ENCODE assay signal across 1 cellular context in genomic region chr20:37526238-37526838, GRCh38.
TF ChIP-seq lines count a peak whose summit lies in the region.

No MANE protein-coding gene starts in this region.

TF ChIP-seq in K562, 482 proteins besides CTCF, POLR2A, EP300 and RAD21 (continued from another document and continues in another):
- TF ChIP-seq TSHZ1 (CRISPR knock-in tag; IDR thresholded peaks at IDR 0.05) (no peak), REST (CRISPR knock-in tag; IDR thresholded peaks at IDR 0.05; ENCODE audit: low read depth) (no peak), FOXK1 (CRISPR knock-in tag; IDR thresholded peaks at IDR 0.05; ENCODE audit: borderline replicate concordance) (no peak), MTA2 (IDR thresholded peaks at IDR 0.05; ENCODE audit: low read depth) (peak; percentile 83), TARDBP (IDR thresholded peaks at IDR 0.05) (no peak), SNRNP70 (optimal IDR thresholded peaks at IDR 0.05; ENCODE audit: low read depth, low read length) (no peak), ARHGAP35 (IDR thresholded peaks at IDR 0.05; ENCODE audit: partially characterized antibody) (no peak), RBM25 (IDR thresholded peaks at IDR 0.05; ENCODE audit: low read depth, low read length, severe bottlenecking) (no peak), DACH1 (IDR thresholded peaks at IDR 0.05; ENCODE audit: partially characterized antibody) (no peak), HMG20B (CRISPR knock-in tag; IDR thresholded peaks at IDR 0.05) (no peak), USF2 (CRISPR knock-in tag; IDR thresholded peaks at IDR 0.05) (no peak), MTF1 (CRISPR knock-in tag; IDR thresholded peaks at IDR 0.05; ENCODE audit: borderline replicate concordance) (no peak), FOXA3 (CRISPR knock-in tag; conservative IDR thresholded peaks at IDR 0.05 in 1 of 2, IDR thresholded peaks at IDR 0.05 in 1 of 2) (peak in 1 of 2 experiments; percentile 86; a peak in 2 of 4 replicates), CXXC5 (CRISPR knock-in tag; IDR thresholded peaks at IDR 0.05) (peak; percentile 40), ETV6 (IDR thresholded peaks at IDR 0.05; ENCODE audit: borderline replicate concordance in 1 of 2, low read depth in 2 of 2, low read length in 1 of 2) (no peak), ETV6 (CRISPR knock-in tag; IDR thresholded peaks at IDR 0.05; ENCODE audit: borderline replicate concordance) (no peak), TCF15 (CRISPR knock-in tag; IDR thresholded peaks at IDR 0.05) (no peak), KLF10 (CRISPR knock-in tag; IDR thresholded peaks at IDR 0.05) (no peak), FUS (optimal IDR thresholded peaks at IDR 0.05; ENCODE audit: low read depth, low read length) (no peak), PRPF4 (IDR thresholded peaks at IDR 0.05; ENCODE audit: insufficient read depth, low read depth, low read length, poor library complexity, severe bottlenecking) (no peak), ZZZ3 (IDR thresholded peaks at IDR 0.05) (no peak), ZKSCAN1 (IDR thresholded peaks at IDR 0.05; ENCODE audit: low read depth, low read length) (no peak), ZNF436 (CRISPR knock-in tag; IDR thresholded peaks at IDR 0.05) (no peak), ZNF3 (CRISPR knock-in tag; IDR thresholded peaks at IDR 0.05) (no peak), GTF2F1 (IDR thresholded peaks at IDR 0.05; ENCODE audit: low read depth, low read length) (no peak), RCOR1 (IDR thresholded peaks at IDR 0.05; ENCODE audit: borderline replicate concordance in 1 of 2, low read depth in 2 of 2, low read length in 2 of 2) (peak; percentile 87 to 93), ZBTB1 (CRISPR knock-in tag; IDR thresholded peaks at IDR 0.05; ENCODE audit: borderline replicate concordance, low read depth) (no peak), NEUROD1 (IDR thresholded peaks at IDR 0.05; ENCODE audit: borderline replicate concordance, low read depth, low read length, partially characterized antibody) (no peak), KLF6 (CRISPR knock-in tag; IDR thresholded peaks at IDR 0.05; ENCODE audit: borderline replicate concordance) (no peak), ZFX (CRISPR knock-in tag; IDR thresholded peaks at IDR 0.05) (no peak), PURB (CRISPR knock-in tag; IDR thresholded peaks at IDR 0.05; ENCODE audit: low read depth) (no peak), SMARCC2 (IDR thresholded peaks at IDR 0.05; ENCODE audit: low read depth) (no peak), NFIC (IDR thresholded peaks at IDR 0.05) (peak; percentile 80), ZNF174 (CRISPR knock-in tag; IDR thresholded peaks at IDR 0.05) (no peak), ZSCAN32 (CRISPR knock-in tag; IDR thresholded peaks at IDR 0.05) (no peak), RHOXF2B (CRISPR knock-in tag; conservative IDR thresholded peaks at IDR 0.05) (no peak), SPI1 (IDR thresholded peaks at IDR 0.05; ENCODE audit: borderline replicate concordance, low read depth, low read length) (peak; percentile 58; the same call in 1 of the 2 replicates), EP400 (IDR thresholded peaks at IDR 0.05) (peak; percentile 37; the same call in 1 of the 2 replicates), SMARCB1 (IDR thresholded peaks at IDR 0.05; ENCODE audit: insufficient read length, low read depth) (no peak), TEAD4 (IDR thresholded peaks at IDR 0.05; ENCODE audit: low read length) (peak; percentile 94), TEAD4 (CRISPR knock-in tag; IDR thresholded peaks at IDR 0.05; ENCODE audit: borderline replicate concordance) (no peak), ZNF224 (CRISPR knock-in tag; IDR thresholded peaks at IDR 0.05) (no peak), HDAC8 (tag; IDR thresholded peaks at IDR 0.05) (no peak), TGIF2 (CRISPR knock-in tag; IDR thresholded peaks at IDR 0.05) (no peak), LEF1 (IDR thresholded peaks at IDR 0.05) (no peak), MAFK (IDR thresholded peaks at IDR 0.05; ENCODE audit: low read length) (no peak), ARNT (IDR thresholded peaks at IDR 0.05) (0 out of 4 replicates have a peak, but pooled peaks of 1 of the 2 experiments have one; percentile 27)
- TF ChIP-seq, protein P1, sequence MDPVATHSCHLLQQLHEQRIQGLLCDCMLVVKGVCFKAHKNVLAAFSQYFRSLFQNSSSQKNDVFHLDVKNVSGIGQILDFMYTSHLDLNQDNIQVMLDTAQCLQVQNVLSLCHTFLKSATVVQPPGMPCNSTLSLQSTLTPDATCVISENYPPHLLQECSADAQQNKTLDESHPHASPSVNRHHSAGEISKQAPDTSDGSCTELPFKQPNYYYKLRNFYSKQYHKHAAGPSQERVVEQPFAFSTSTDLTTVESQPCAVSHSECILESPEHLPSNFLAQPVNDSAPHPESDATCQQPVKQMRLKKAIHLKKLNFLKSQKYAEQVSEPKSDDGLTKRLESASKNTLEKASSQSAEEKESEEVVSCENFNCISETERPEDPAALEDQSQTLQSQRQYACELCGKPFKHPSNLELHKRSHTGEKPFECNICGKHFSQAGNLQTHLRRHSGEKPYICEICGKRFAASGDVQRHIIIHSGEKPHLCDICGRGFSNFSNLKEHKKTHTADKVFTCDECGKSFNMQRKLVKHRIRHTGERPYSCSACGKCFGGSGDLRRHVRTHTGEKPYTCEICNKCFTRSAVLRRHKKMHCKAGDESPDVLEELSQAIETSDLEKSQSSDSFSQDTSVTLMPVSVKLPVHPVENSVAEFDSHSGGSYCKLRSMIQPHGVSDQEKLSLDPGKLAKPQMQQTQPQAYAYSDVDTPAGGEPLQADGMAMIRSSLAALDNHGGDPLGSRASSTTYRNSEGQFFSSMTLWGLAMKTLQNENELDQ (CRISPR knock-in tag; IDR thresholded peaks at IDR 0.05; ENCODE audit: borderline replicate concordance) = no peak
- TF ChIP-seq, protein P2, sequence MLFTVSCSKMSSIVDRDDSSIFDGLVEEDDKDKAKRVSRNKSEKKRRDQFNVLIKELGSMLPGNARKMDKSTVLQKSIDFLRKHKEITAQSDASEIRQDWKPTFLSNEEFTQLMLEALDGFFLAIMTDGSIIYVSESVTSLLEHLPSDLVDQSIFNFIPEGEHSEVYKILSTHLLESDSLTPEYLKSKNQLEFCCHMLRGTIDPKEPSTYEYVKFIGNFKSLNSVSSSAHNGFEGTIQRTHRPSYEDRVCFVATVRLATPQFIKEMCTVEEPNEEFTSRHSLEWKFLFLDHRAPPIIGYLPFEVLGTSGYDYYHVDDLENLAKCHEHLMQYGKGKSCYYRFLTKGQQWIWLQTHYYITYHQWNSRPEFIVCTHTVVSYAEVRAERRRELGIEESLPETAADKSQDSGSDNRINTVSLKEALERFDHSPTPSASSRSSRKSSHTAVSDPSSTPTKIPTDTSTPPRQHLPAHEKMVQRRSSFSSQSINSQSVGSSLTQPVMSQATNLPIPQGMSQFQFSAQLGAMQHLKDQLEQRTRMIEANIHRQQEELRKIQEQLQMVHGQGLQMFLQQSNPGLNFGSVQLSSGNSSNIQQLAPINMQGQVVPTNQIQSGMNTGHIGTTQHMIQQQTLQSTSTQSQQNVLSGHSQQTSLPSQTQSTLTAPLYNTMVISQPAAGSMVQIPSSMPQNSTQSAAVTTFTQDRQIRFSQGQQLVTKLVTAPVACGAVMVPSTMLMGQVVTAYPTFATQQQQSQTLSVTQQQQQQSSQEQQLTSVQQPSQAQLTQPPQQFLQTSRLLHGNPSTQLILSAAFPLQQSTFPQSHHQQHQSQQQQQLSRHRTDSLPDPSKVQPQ (CRISPR knock-in tag; IDR thresholded peaks at IDR 0.05; ENCODE audit: borderline replicate concordance) = no peak
- TF ChIP-seq, protein P3, sequence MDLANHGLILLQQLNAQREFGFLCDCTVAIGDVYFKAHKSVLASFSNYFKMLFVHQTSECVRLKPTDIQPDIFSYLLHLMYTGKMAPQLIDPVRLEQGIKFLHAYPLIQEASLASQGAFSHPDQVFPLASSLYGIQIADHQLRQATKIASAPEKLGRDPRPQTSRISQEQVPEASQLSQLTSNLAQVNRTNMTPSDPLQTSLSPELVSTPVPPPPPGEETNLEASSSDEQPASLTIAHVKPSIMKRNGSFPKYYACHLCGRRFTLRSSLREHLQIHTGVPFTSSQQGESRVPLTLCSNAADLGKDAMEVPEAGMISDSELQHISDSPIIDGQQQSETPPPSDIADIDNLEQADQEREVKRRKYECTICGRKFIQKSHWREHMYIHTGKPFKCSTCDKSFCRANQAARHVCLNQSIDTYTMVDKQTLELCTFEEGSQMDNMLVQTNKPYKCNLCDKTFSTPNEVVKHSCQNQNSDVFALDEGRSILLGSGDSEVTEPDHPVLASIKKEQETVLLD (IDR thresholded peaks at IDR 0.05) = no peak
- TF ChIP-seq, protein P4, sequence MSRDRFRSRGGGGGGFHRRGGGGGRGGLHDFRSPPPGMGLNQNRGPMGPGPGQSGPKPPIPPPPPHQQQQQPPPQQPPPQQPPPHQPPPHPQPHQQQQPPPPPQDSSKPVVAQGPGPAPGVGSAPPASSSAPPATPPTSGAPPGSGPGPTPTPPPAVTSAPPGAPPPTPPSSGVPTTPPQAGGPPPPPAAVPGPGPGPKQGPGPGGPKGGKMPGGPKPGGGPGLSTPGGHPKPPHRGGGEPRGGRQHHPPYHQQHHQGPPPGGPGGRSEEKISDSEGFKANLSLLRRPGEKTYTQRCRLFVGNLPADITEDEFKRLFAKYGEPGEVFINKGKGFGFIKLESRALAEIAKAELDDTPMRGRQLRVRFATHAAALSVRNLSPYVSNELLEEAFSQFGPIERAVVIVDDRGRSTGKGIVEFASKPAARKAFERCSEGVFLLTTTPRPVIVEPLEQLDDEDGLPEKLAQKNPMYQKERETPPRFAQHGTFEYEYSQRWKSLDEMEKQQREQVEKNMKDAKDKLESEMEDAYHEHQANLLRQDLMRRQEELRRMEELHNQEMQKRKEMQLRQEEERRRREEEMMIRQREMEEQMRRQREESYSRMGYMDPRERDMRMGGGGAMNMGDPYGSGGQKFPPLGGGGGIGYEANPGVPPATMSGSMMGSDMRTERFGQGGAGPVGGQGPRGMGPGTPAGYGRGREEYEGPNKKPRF (IDR thresholded peaks at IDR 0.05; ENCODE audit: low read depth, low read length) = no peak
- TF ChIP-seq, protein P5, sequence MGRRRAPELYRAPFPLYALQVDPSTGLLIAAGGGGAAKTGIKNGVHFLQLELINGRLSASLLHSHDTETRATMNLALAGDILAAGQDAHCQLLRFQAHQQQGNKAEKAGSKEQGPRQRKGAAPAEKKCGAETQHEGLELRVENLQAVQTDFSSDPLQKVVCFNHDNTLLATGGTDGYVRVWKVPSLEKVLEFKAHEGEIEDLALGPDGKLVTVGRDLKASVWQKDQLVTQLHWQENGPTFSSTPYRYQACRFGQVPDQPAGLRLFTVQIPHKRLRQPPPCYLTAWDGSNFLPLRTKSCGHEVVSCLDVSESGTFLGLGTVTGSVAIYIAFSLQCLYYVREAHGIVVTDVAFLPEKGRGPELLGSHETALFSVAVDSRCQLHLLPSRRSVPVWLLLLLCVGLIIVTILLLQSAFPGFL (CRISPR knock-in tag; IDR thresholded peaks at IDR 0.05) = no peak
